26 cellular contexts compared by ENCODE assay signal in the genomic region with DNA sequence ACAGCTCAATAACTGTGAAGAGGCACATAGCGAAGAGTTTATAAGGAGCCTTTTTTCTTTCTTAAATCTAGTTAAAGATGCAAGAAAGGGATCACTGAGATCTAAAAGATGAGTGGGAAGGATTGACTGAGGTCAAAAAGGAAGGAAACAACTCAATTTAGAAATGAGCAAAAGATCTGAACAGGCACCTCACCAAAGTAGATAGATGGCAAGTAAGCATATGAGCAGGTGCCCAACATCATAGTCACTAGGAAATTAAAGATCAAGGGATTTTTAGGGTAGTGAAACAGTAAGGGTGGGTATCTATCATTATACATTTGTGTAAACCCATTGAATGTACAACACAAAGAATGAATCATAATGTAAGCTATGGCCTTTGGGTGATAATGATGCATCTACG.
"Had no signal": no experiment of that assay in that cellular context is flagged by ENCODE, and none has a peak within 500 bp of the region (broad histone marks: within the 10 kb centered on the region; RNA-seq: fewer than 3 reads in every experiment).

No MANE protein-coding gene starts in this region.

- H3K27ac Mint-ChIP-seq: natural killer cell; progenitor cell of endocrine pancreas; stimulated activated effector memory CD8-positive, alpha-beta T cell treated with anti-CD3 and anti-CD28 coated beads, Interleukin-12 subunit alpha, Interleukin-12 subunit beta, amount 100 ng/mL, for 72 hours; stimulated activated naive B cell treated with anti-CD40 and anti-IgM and Interleukin-4, amounts not matched to agents 10 μg/mL and 1 μg/mL and 100 μg/mL, for 72 hours; stimulated activated naive CD8-positive, alpha-beta T cell treated with anti-CD3 and anti-CD28 coated beads, Interleukin-15, Interleukin-2, amounts not matched to agents 100 ng/mL and 50 ng/mL, for 24 hours; type B pancreatic cell had no signal

- DNase-seq: naive thymus-derived CD4-positive, alpha-beta T cell; natural killer cell; pancreas; right cardiac atrium; small intestine; stimulated activated CD4-positive, alpha-beta T cell treated with anti-CD3 and anti-CD28 coated beads, Interleukin-15, amount 100 ng/mL, for 24 hours; stimulated activated CD4-positive, alpha-beta T cell treated with anti-CD3 and anti-CD28 coated beads, Interleukin-2, amount 100 ng/mL, for 24 hours; stimulated activated CD4-positive, alpha-beta T cell treated with anti-CD3 and anti-CD28 coated beads, Interleukin-2, amount 100 ng/mL, for 48 hours; stimulated activated CD4-positive, alpha-beta T cell treated with anti-CD3 and anti-CD28 coated beads, Interleukin-4, amount 100 ng/mL, for 24 hours; stimulated activated naive B cell treated with anti-CD40 and anti-IgM and Interleukin-4, amounts not matched to agents 10 μg/mL and 1 μg/mL and 100 μg/mL, for 72 hours; stimulated activated naive CD4-positive, alpha-beta T cell treated with Interleukin-2 at 50 U/mL for 16 hours; stomach; thyroid gland; upper lobe of right lung had no signal

- H3K4me1 ChIP-seq: pancreas, psoas muscle, right lobe of liver had no signal

- H3K27me3 ChIP-seq: neural progenitor cell, pancreas, right lobe of liver, sigmoid colon, stomach, thyroid gland, tibial nerve, upper lobe of right lung, vagina had no signal

- ATAC-seq: naive thymus-derived CD4-positive, alpha-beta T cell; natural killer cell; psoas muscle; right lobe of liver; stimulated activated effector memory CD8-positive, alpha-beta T cell treated with anti-CD3 and anti-CD28 coated beads, Interleukin-12 subunit alpha, Interleukin-12 subunit beta, amount 100 ng/mL, for 72 hours; upper lobe of right lung had no signal

- H3K4me3 ChIP-seq: neural progenitor cell, pancreas, psoas muscle, right lobe of liver, sigmoid colon, stomach, thoracic aorta, thyroid gland, tibial nerve, upper lobe of right lung, vagina had no signal

- H3K27me3 Mint-ChIP-seq: stimulated activated naive B cell treated with anti-CD40 and anti-IgM and Interleukin-4, amounts not matched to agents 10 μg/mL and 1 μg/mL and 100 μg/mL, for 72 hours; stimulated activated naive CD8-positive, alpha-beta T cell treated with anti-CD3 and anti-CD28 coated beads, Interleukin-15, Interleukin-2, amounts not matched to agents 100 ng/mL and 50 ng/mL, for 24 hours; type B pancreatic cell had no signal

- H3K9me3 Mint-ChIP-seq: natural killer cell had no signal

- H3K4me1 Mint-ChIP-seq: stimulated activated effector memory CD8-positive, alpha-beta T cell treated with anti-CD3 and anti-CD28 coated beads, Interleukin-12 subunit alpha, Interleukin-12 subunit beta, amount 100 ng/mL, for 72 hours had no signal

- H3K9me3 ChIP-seq: pancreas, psoas muscle, right lobe of liver, sigmoid colon, stomach, thoracic aorta, thyroid gland, tibial nerve, upper lobe of right lung, vagina had no signal

- H3K27ac ChIP-seq: neural progenitor cell, pancreas, psoas muscle, right lobe of liver, thoracic aorta, upper lobe of right lung, vagina had no signal

- H3K36me3 ChIP-seq: neural progenitor cell, pancreas, right lobe of liver, sigmoid colon, stomach, thoracic aorta, thyroid gland, tibial nerve, upper lobe of right lung, vagina had no signal

- H3K36me3 Mint-ChIP-seq: natural killer cell; neural progenitor cell; stimulated activated effector memory CD8-positive, alpha-beta T cell treated with anti-CD3 and anti-CD28 coated beads, Interleukin-12 subunit alpha, Interleukin-12 subunit beta, amount 100 ng/mL, for 72 hours; type B pancreatic cell had no signal

- H3K9ac ChIP-seq: neural progenitor cell had no signal

- H3K4me3 Mint-ChIP-seq: naive thymus-derived CD4-positive, alpha-beta T cell; natural killer cell; nephron; neural progenitor cell; stimulated activated effector memory CD8-positive, alpha-beta T cell treated with anti-CD3 and anti-CD28 coated beads, Interleukin-12 subunit alpha, Interleukin-12 subunit beta, amount 100 ng/mL, for 72 hours; stimulated activated naive B cell treated with anti-CD40 and anti-IgM and Interleukin-4, amounts not matched to agents 10 μg/mL and 1 μg/mL and 100 μg/mL, for 72 hours; stimulated activated naive CD8-positive, alpha-beta T cell treated with anti-CD3 and anti-CD28 coated beads, Interleukin-15, Interleukin-2, amounts not matched to agents 100 ng/mL and 50 ng/mL, for 24 hours; type B pancreatic cell had no signal
